ENCODE assay signal across 1 cellular context in the genomic region with DNA sequence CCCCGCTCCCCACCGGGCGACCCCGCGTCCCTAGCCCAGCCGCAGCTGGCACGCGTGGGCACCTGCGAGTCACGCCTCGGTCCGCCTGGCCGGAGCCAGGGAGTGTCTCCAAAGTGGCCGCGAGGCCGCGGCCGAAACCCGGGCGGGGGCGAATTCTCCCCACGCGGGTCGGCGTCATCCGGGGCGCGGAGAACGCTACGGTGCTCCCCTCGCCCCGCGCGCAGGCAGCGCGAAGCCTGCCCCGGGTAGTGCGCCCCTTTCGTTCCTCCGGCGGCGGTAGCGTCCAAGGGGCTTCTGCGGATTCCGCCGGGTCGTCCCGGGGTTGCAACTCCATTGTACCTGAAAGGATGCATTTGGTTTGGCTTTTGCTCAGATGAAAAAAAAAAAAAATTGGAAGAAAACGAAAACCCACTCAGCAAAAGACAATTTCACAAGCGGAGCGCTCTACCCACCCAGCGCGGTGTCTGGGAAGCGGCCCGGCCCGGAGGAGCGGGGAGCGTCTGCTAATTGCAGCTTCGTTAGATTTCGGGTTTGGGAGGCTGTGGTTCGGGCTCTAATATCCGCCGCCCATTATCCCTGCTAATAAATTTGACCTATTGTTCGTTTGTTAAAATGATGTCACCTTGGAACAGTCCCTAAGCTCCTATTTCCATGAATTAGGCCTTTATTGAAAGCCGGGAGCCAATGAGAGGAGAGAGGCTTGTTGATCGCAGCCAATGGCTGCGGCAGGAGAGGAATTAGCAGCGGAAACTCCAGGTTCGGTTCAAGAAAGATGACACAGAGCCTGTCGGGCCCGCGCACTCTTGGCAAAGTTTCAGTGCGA.
TF ChIP-seq lines count a peak whose summit lies in the region.

A gene (plus strand): TSS at position 796 of the 823 bp plus-strand sequence. CDS start 118 bp downstream, outside the sequence.

TF ChIP-seq in HEK293, 187 proteins besides CTCF, POLR2A, EP300 and RAD21 (continued from another document and continues in another):
- TF ChIP-seq, protein P1, sequence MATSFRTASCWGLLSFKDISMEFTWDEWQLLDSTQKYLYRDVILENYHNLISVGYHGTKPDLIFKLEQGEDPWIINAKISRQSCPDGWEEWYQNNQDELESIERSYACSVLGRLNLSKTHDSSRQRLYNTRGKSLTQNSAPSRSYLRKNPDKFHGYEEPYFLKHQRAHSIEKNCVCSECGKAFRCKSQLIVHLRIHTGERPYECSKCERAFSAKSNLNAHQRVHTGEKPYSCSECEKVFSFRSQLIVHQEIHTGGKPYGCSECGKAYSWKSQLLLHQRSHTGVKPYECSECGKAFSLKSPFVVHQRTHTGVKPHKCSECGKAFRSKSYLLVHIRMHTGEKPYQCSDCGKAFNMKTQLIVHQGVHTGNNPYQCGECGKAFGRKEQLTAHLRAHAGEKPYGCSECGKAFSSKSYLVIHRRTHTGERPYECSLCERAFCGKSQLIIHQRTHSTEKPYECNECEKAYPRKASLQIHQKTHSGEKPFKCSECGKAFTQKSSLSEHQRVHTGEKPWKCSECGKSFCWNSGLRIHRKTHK (tag by site-specific recombination; IDR thresholded peaks at IDR 0.05) = no peak
- no peak for TF ChIP-seq ZNF707 (tag by site-specific recombination; IDR thresholded peaks at IDR 0.05)
- TF ChIP-seq, protein P2, sequence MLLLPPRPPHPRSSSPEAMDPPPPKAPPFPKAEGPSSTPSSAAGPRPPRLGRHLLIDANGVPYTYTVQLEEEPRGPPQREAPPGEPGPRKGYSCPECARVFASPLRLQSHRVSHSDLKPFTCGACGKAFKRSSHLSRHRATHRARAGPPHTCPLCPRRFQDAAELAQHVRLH (tag by site-specific recombination; IDR thresholded peaks at IDR 0.05) = no peak
- TF ChIP-seq, protein P3, sequence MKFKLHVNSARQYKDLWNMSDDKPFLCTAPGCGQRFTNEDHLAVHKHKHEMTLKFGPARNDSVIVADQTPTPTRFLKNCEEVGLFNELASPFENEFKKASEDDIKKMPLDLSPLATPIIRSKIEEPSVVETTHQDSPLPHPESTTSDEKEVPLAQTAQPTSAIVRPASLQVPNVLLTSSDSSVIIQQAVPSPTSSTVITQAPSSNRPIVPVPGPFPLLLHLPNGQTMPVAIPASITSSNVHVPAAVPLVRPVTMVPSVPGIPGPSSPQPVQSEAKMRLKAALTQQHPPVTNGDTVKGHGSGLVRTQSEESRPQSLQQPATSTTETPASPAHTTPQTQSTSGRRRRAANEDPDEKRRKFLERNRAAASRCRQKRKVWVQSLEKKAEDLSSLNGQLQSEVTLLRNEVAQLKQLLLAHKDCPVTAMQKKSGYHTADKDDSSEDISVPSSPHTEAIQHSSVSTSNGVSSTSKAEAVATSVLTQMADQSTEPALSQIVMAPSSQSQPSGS (tag by site-specific recombination; IDR thresholded peaks at IDR 0.05; ENCODE audit: low read depth) = peak; percentile 95
- TF ChIP-seq ZNF423 (tag by site-specific recombination; IDR thresholded peaks at IDR 0.05) = no peak
- peak; percentile 95 for TF ChIP-seq HOXD13 (CRISPR knock-in tag; IDR thresholded peaks at IDR 0.05; ENCODE audit: borderline replicate concordance)
- TF ChIP-seq PRDM1 (tag by site-specific recombination; IDR thresholded peaks at IDR 0.05) = 0 out of 2 replicates have a peak, but pooled peaks have one; percentile 19
- TF ChIP-seq ZBTB1 (tag by site-specific recombination; IDR thresholded peaks at IDR 0.05) = no peak
- TF ChIP-seq ZNF624 (tag by site-specific recombination; IDR thresholded peaks at IDR 0.05) = no peak; the same call in 1 of the 2 replicates
- TF ChIP-seq ZNF791 (tag by site-specific recombination; IDR thresholded peaks at IDR 0.05) = no peak
- TF ChIP-seq WT1 (tag by site-specific recombination; IDR thresholded peaks at IDR 0.05) = 0 out of 2 replicates have a peak, but pooled peaks have one; percentile 30
- TF ChIP-seq, protein P4, sequence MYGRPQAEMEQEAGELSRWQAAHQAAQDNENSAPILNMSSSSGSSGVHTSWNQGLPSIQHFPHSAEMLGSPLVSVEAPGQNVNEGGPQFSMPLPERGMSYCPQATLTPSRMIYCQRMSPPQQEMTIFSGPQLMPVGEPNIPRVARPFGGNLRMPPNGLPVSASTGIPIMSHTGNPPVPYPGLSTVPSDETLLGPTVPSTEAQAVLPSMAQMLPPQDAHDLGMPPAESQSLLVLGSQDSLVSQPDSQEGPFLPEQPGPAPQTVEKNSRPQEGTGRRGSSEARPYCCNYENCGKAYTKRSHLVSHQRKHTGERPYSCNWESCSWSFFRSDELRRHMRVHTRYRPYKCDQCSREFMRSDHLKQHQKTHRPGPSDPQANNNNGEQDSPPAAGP (tag by site-specific recombination; IDR thresholded peaks at IDR 0.05) = no peak
- TF ChIP-seq HOXC10 (CRISPR knock-in tag; IDR thresholded peaks at IDR 0.05) = no peak
- 0 out of 2 replicates have a peak, but pooled peaks have one; percentile 46 for TF ChIP-seq ZNF16 (tag by site-specific recombination; IDR thresholded peaks at IDR 0.05; ENCODE audit: low read depth)
- TF ChIP-seq OSR2 (tag by site-specific recombination; IDR thresholded peaks at IDR 0.05) = no peak
- TF ChIP-seq ZNF660 (tag by site-specific recombination; IDR thresholded peaks at IDR 0.05) = peak; percentile 81
- no peak for TF ChIP-seq ZNF626 (tag by site-specific recombination; IDR thresholded peaks at IDR 0.05)
- TF ChIP-seq ZNF184 (tag by site-specific recombination; IDR thresholded peaks at IDR 0.05) = peak; percentile 31; the same call in 1 of the 2 replicates
- no peak for TF ChIP-seq ZNF530 (tag by site-specific recombination; IDR thresholded peaks at IDR 0.05; ENCODE audit: low read depth)
- no peak for TF ChIP-seq KLF16 (tag by site-specific recombination; IDR thresholded peaks at IDR 0.05)
- TF ChIP-seq ZNF132 (tag by site-specific recombination; IDR thresholded peaks at IDR 0.05; ENCODE audit: borderline replicate concordance) = no peak
- peak; percentile 75 for TF ChIP-seq ZFHX2 (tag by site-specific recombination; conservative IDR thresholded peaks at IDR 0.05)
- TF ChIP-seq ZNF600 (tag by site-specific recombination; IDR thresholded peaks at IDR 0.05) = peak; percentile 77
- TF ChIP-seq ZNF777 (tag by site-specific recombination; IDR thresholded peaks at IDR 0.05; ENCODE audit: borderline replicate concordance) = peak; percentile 85; the same call in 1 of the 2 replicates
- TF ChIP-seq YY2 (tag by site-specific recombination; IDR thresholded peaks at IDR 0.05) = no peak
- TF ChIP-seq ZNF350 (tag by site-specific recombination; IDR thresholded peaks at IDR 0.05) = no peak; the same call in none of the 2 replicates
- no peak for TF ChIP-seq GLI2 (tag by site-specific recombination; IDR thresholded peaks at IDR 0.05; ENCODE audit: borderline replicate concordance, low read depth)
- TF ChIP-seq ZNF416 (tag by site-specific recombination; IDR thresholded peaks at IDR 0.05) = no peak
- TF ChIP-seq BCL11B (tag by site-specific recombination; IDR thresholded peaks at IDR 0.05; ENCODE audit: low read depth) = peak; percentile 67; the same call in 1 of the 2 replicates
- TF ChIP-seq, protein P5, sequence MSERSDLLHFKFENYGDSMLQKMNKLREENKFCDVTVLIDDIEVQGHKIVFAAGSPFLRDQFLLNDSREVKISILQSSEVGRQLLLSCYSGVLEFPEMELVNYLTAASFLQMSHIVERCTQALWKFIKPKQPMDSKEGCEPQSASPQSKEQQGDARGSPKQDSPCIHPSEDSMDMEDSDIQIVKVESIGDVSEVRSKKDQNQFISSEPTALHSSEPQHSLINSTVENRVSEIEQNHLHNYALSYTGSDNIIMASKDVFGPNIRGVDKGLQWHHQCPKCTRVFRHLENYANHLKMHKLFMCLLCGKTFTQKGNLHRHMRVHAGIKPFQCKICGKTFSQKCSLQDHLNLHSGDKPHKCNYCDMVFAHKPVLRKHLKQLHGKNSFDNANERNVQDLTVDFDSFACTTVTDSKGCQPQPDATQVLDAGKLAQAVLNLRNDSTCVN (tag by site-specific recombination; optimal IDR thresholded peaks at IDR 0.05) = peak; percentile 47
- 0 out of 2 replicates have a peak, but pooled peaks have one; percentile 55 for TF ChIP-seq ZNF391 (tag by site-specific recombination; IDR thresholded peaks at IDR 0.05; ENCODE audit: borderline replicate concordance, low read depth)
- TF ChIP-seq ZBTB7A (tag by site-specific recombination; IDR thresholded peaks at IDR 0.05; ENCODE audit: low read depth) = no peak; the same call in 1 of the 2 replicates
- no peak; the same call in 1 of the 2 replicates for TF ChIP-seq BCL11A (tag by site-specific recombination; IDR thresholded peaks at IDR 0.05; ENCODE audit: low read depth)
- no peak for TF ChIP-seq ZNF830 (tag by site-specific recombination; IDR thresholded peaks at IDR 0.05; ENCODE audit: low read depth)
- TF ChIP-seq SP3 (tag by site-specific recombination; IDR thresholded peaks at IDR 0.05) = peak; percentile 40; the same call in 1 of the 2 replicates
- peak; percentile 85; the same call in 1 of the 2 replicates for TF ChIP-seq ZNF2 (tag by site-specific recombination; IDR thresholded peaks at IDR 0.05)
- TF ChIP-seq, protein P6, sequence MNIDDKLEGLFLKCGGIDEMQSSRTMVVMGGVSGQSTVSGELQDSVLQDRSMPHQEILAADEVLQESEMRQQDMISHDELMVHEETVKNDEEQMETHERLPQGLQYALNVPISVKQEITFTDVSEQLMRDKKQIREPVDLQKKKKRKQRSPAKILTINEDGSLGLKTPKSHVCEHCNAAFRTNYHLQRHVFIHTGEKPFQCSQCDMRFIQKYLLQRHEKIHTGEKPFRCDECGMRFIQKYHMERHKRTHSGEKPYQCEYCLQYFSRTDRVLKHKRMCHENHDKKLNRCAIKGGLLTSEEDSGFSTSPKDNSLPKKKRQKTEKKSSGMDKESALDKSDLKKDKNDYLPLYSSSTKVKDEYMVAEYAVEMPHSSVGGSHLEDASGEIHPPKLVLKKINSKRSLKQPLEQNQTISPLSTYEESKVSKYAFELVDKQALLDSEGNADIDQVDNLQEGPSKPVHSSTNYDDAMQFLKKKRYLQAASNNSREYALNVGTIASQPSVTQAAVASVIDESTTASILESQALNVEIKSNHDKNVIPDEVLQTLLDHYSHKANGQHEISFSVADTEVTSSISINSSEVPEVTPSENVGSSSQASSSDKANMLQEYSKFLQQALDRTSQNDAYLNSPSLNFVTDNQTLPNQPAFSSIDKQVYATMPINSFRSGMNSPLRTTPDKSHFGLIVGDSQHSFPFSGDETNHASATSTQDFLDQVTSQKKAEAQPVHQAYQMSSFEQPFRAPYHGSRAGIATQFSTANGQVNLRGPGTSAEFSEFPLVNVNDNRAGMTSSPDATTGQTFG (tag by site-specific recombination; IDR thresholded peaks at IDR 0.05; ENCODE audit: borderline replicate concordance) = no peak
- TF ChIP-seq ZBTB8A (tag by site-specific recombination; IDR thresholded peaks at IDR 0.05) = peak; percentile 28
- no peak for TF ChIP-seq HOXA7 (CRISPR knock-in tag; IDR thresholded peaks at IDR 0.05; ENCODE audit: borderline replicate concordance)
- TF ChIP-seq ZNF621 (tag by site-specific recombination; IDR thresholded peaks at IDR 0.05) = no peak
- TF ChIP-seq OVOL3 (tag by site-specific recombination; IDR thresholded peaks at IDR 0.05) = no peak
- TF ChIP-seq YY1 (tag by site-specific recombination; IDR thresholded peaks at IDR 0.05) = peak; percentile 7; the same call in 1 of the 2 replicates
- TF ChIP-seq TRIM28 (IDR thresholded peaks at IDR 0.05; ENCODE audit: borderline replicate concordance, low read length) = no peak
- TF ChIP-seq, protein P7, sequence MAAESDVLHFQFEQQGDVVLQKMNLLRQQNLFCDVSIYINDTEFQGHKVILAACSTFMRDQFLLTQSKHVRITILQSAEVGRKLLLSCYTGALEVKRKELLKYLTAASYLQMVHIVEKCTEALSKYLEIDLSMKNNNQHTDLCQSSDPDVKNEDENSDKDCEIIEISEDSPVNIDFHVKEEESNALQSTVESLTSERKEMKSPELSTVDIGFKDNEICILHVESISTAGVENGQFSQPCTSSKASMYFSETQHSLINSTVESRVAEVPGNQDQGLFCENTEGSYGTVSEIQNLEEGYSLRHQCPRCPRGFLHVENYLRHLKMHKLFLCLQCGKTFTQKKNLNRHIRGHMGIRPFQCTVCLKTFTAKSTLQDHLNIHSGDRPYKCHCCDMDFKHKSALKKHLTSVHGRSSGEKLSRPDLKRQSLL (tag by site-specific recombination; IDR thresholded peaks at IDR 0.05) = peak; percentile 73
- peak; percentile 88 for TF ChIP-seq ZFP69B (tag by site-specific recombination; IDR thresholded peaks at IDR 0.05)
- peak; percentile 82; the same call in 1 of the 2 replicates for TF ChIP-seq IKZF3 (tag by site-specific recombination; IDR thresholded peaks at IDR 0.05)
- TF ChIP-seq ZNF324 (tag by site-specific recombination; IDR thresholded peaks at IDR 0.05) = peak; percentile 60; the same call in 1 of the 2 replicates
- TF ChIP-seq FEZF1 (tag by site-specific recombination; IDR thresholded peaks at IDR 0.05) = no peak
- no peak for TF ChIP-seq ZNF792 (tag by site-specific recombination; IDR thresholded peaks at IDR 0.05)
- TF ChIP-seq, protein P8, sequence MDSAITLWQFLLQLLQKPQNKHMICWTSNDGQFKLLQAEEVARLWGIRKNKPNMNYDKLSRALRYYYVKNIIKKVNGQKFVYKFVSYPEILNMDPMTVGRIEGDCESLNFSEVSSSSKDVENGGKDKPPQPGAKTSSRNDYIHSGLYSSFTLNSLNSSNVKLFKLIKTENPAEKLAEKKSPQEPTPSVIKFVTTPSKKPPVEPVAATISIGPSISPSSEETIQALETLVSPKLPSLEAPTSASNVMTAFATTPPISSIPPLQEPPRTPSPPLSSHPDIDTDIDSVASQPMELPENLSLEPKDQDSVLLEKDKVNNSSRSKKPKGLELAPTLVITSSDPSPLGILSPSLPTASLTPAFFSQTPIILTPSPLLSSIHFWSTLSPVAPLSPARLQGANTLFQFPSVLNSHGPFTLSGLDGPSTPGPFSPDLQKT (IDR thresholded peaks at IDR 0.05; ENCODE audit: borderline replicate concordance, low read depth, low read length) = no peak
- no peak for TF ChIP-seq ZNF560 (tag by site-specific recombination; IDR thresholded peaks at IDR 0.05; ENCODE audit: borderline replicate concordance)
- no peak for TF ChIP-seq ZNF214 (tag by site-specific recombination; IDR thresholded peaks at IDR 0.05; ENCODE audit: borderline replicate concordance)
